ENCODE assay signal across 8 cellular contexts in genomic region chr11:33542921-33543320, GRCh38.
DNase-seq lines count a peak whose midpoint lies in the region; ATAC-seq and TF ChIP-seq lines count a peak whose summit lies in the region.

No MANE protein-coding gene starts in this region.

- no peaks in the 10 kb centered on the region for H3K36me3 ChIP-seq in MM.1S (replicated peaks; ENCODE audit: insufficient read depth, low read length)
- H3K36me3 ChIP-seq in trophoblast cell (ENCODE audit: control insufficient read depth in 1 of 2, insufficient read depth in 2 of 2, low read length in 2 of 2) = no peaks in the 10 kb centered on the region

- H3K9me2 ChIP-seq in MM.1S (replicated peaks; ENCODE audit: insufficient read depth, low read length) = no peaks in the 10 kb centered on the region

- no peak overlapping the region for H3K4me2 ChIP-seq in MM.1S (ENCODE audit: low read depth, low read length)
- no peak overlapping the region for H3K4me2 ChIP-seq in trophoblast cell (ENCODE audit: low read length)

- H2AK5ac ChIP-seq in trophoblast cell (ENCODE audit: low read length) = no peak overlapping the region

- H3K23ac ChIP-seq in trophoblast cell (ENCODE audit: low read length) = no peak overlapping the region

- H2BK5ac ChIP-seq in trophoblast cell (ENCODE audit: low read depth, low read length, poor library complexity) = no peak overlapping the region

- H2AFZ ChIP-seq in MM.1S (ENCODE audit: low read length) (no peak overlapping the region), trophoblast cell (ENCODE audit: insufficient read depth, low read length, poor library complexity) (no peak overlapping the region)

- H3K9ac ChIP-seq in MM.1S (ENCODE audit: low read length) (no peak overlapping the region), trophoblast cell (ENCODE audit: low read length) (no peak overlapping the region)

- no peak overlapping the region for H3K27ac ChIP-seq in MM.1S (ENCODE audit: low read length)
- no peak overlapping the region for H3K27ac ChIP-seq in trophoblast cell (ENCODE audit: low read depth, low read length)

- peaks cover 38% of the 10 kb centered on the region for H3F3A ChIP-seq in MM.1S (ENCODE audit: insufficient read depth, low read length)

- H3K79me1 ChIP-seq in trophoblast cell (ENCODE audit: low read length) = no peaks in the 10 kb centered on the region

- no peak overlapping the region for H2BK120ac ChIP-seq in trophoblast cell (ENCODE audit: insufficient read depth, low read length, poor library complexity)

- no peak overlapping the region for H4K8ac ChIP-seq in trophoblast cell (ENCODE audit: low read depth, low read length)

- H3K18ac ChIP-seq in trophoblast cell (ENCODE audit: low read length) = no peak overlapping the region

- no peaks in the 10 kb centered on the region for H4K20me1 ChIP-seq in MM.1S (ENCODE audit: insufficient read depth, low read length)

- H3K79me2 ChIP-seq in MM.1S (ENCODE audit: low read length) (no peaks in the 10 kb centered on the region), trophoblast cell (ENCODE audit: control insufficient read depth, insufficient read depth, low read length, poor library complexity) (no peaks in the 10 kb centered on the region)

- H2BK12ac ChIP-seq in trophoblast cell (ENCODE audit: low read length) = no peak overlapping the region

- no peaks in the 10 kb centered on the region for H3K27me3 ChIP-seq in MM.1S (replicated peaks; ENCODE audit: insufficient read depth, low read length)
- no peaks in the 10 kb centered on the region for H3K27me3 ChIP-seq in trophoblast cell (ENCODE audit: insufficient read depth, low read length)

- no peaks in the 10 kb centered on the region for H3K9me3 ChIP-seq in MM.1S (replicated peaks; ENCODE audit: insufficient read depth, low read length)
- H3K9me3 ChIP-seq in trophoblast cell (ENCODE audit: insufficient read depth, low read depth, low read length) = no peaks in the 10 kb centered on the region

- H4K91ac ChIP-seq in trophoblast cell (ENCODE audit: low read depth, low read length) = no peak overlapping the region

- H3K4me3 ChIP-seq in MM.1S (ENCODE audit: low read length) (no peak overlapping the region), trophoblast cell (ENCODE audit: low read depth, low read length) (no peak overlapping the region)

- TF ChIP-seq CTCF in MM.1S (IDR thresholded peaks at IDR 0.05; ENCODE audit: low read length) = peak; percentile 67

- H3K4me1 ChIP-seq in MM.1S (ENCODE audit: low read length) = peaks cover 44% of the 10 kb centered on the region
- H3K4me1 ChIP-seq in trophoblast cell (ENCODE audit: control insufficient read depth in 1 of 2, insufficient read depth in 2 of 2, low read length in 2 of 2) = peaks cover 3 to 5% of the 10 kb centered on the region in 2 experiments

- H3K4ac ChIP-seq in trophoblast cell (ENCODE audit: low read depth, low read length) = no peak overlapping the region

- H4K12ac ChIP-seq in trophoblast cell (ENCODE audit: low read depth, low read length) = no peak overlapping the region

- DNase-seq in SIG-M5 treated with dmso at 0.1 percent for 504 hours (lab: John Stamatoyannopoulos, UW; ENCODE audit: unreplicated experiment) (peak; percentile 15), SIG-M5 (lab: John Stamatoyannopoulos, UW) (no peak), MM.1S (peak; percentile 40), foreskin melanocyte (peak; percentile 46), trophoblast cell (peak; percentile 85 to 92), SHP77 treated with DMSO at 0.1 percent for 48 hours (lab: John Stamatoyannopoulos, UW) (no peak)
- peak; percentile 18 for DNase-seq in activated CD8-positive, alpha-beta memory T cell treated with anti-CD3 and anti-CD28 coated beads, Interleukin-2, amount 50 U/mL, for 4 hours

- no peak for ATAC-seq in GM21526 (IDR thresholded peaks at IDR 0.05; ENCODE audit: low FRiP score, unreplicated experiment)

- H3K14ac ChIP-seq in trophoblast cell (ENCODE audit: low read length) = no peak overlapping the region

- no CpG with 5 or more reads among the region's 7 CpGs for WGBS in trophoblast cell (ENCODE audit: extremely low coverage, insufficient coverage, insufficient read length)

Comparison
In these comparisons a context has a peak if more than half of its experiments do, and no peak if none do; other contexts are left out.
1. DNase-seq: peak in SIG-M5 treated with dmso at 0.1 percent for 504 hours (single experiment), MM.1S (single experiment), activated CD8-positive, alpha-beta memory T cell treated with anti-CD3 and anti-CD28 coated beads, Interleukin-2, amount 50 U/mL, for 4 hours (single experiment), foreskin melanocyte (single experiment) and trophoblast cell (2 of 2); none in SIG-M5 (single experiment) and SHP77 treated with DMSO at 0.1 percent for 48 hours (single experiment).